8 cellular contexts compared by ENCODE assay signal in genomic region chr19:55585658-55586339, GRCh38. TPM values are rescaled to one million over a fixed set of nuclear protein-coding genes. Genes with fewer than 3 reads are reported as not detected.
DNase-seq lines count a peak whose midpoint lies in the region; ATAC-seq and TF ChIP-seq lines count a peak whose summit lies in the region.

No MANE protein-coding gene starts in this region.

- no peak for ATAC-seq in GM19035 (IDR thresholded peaks at IDR 0.05; ENCODE audit: unreplicated experiment)

- H3K36me3 Mint-ChIP-seq in activated naive CD4-positive, alpha-beta T cell treated with anti-CD3 and anti-CD28 coated beads, Interleukin-2, amount 50 U/mL, for 24 hours = no peaks in the 10 kb centered on the region
- H3K36me3 Mint-ChIP-seq in glutamatergic neuron (ENCODE audit: unreplicated experiment) = no peaks in the 10 kb centered on the region

- peak overlapping the region; percentile 43 for H3K27ac Mint-ChIP-seq in activated naive CD4-positive, alpha-beta T cell treated with anti-CD3 and anti-CD28 coated beads, Interleukin-2, amount 50 U/mL, for 24 hours
- H3K27ac Mint-ChIP-seq in glutamatergic neuron (ENCODE audit: unreplicated experiment) = peak overlapping the region; percentile 95

- peak overlapping the region; percentile 88 for H3K4me3 Mint-ChIP-seq in activated naive CD4-positive, alpha-beta T cell treated with anti-CD3 and anti-CD28 coated beads, Interleukin-2, amount 50 U/mL, for 24 hours
- peak overlapping the region; percentile 89 for H3K4me3 Mint-ChIP-seq in glutamatergic neuron (ENCODE audit: unreplicated experiment)

- peaks cover 42% of the 10 kb centered on the region for H3K4me1 Mint-ChIP-seq in activated naive CD4-positive, alpha-beta T cell treated with anti-CD3 and anti-CD28 coated beads, Interleukin-2, amount 50 U/mL, for 24 hours
- peaks cover 8% of the 10 kb centered on the region for H3K4me1 Mint-ChIP-seq in glutamatergic neuron (ENCODE audit: low read depth, unreplicated experiment)

- H3K9me3 Mint-ChIP-seq in activated naive CD4-positive, alpha-beta T cell treated with anti-CD3 and anti-CD28 coated beads, Interleukin-2, amount 50 U/mL, for 24 hours = no peaks in the 10 kb centered on the region
- H3K9me3 Mint-ChIP-seq in glutamatergic neuron (ENCODE audit: unreplicated experiment) = peaks cover 7% of the 10 kb centered on the region

- no peaks in the 10 kb centered on the region for H3K27me3 Mint-ChIP-seq in activated naive CD4-positive, alpha-beta T cell treated with anti-CD3 and anti-CD28 coated beads, Interleukin-2, amount 50 U/mL, for 24 hours
- peaks cover 5% of the 10 kb centered on the region for H3K27me3 Mint-ChIP-seq in glutamatergic neuron (ENCODE audit: unreplicated experiment)

- in situ Hi-C loops in GM13976 (cut with MboI; ENCODE audit: low sequenced_read_pairs, unreplicated experiment) = no loop called here

- TF ChIP-seq CTCF in GM13976 (IDR thresholded peaks at IDR 0.05; ENCODE audit: borderline replicate concordance, control extremely low read depth, extremely low read depth, insufficient read depth, missing control alignments) = no peak
- TF ChIP-seq CTCF in glutamatergic neuron (IDR thresholded peaks at IDR 0.05; ENCODE audit: partially characterized antibody, unreplicated experiment) = no peak

- peak; percentile 65 for DNase-seq in GM13976 (ENCODE audit: low spot score)
- DNase-seq in NCI-H510A treated with DMSO at 0.1 percent for 48 hours (lab: John Stamatoyannopoulos, UW) = peak; percentile 58
- peak; percentile 92 for DNase-seq in glutamatergic neuron
- peak; percentile 41 for DNase-seq in occipital lobe (lab: John Stamatoyannopoulos, UW)
- DNase-seq in RKO (ENCODE audit: low spot score) = no peak
- DNase-seq in cerebellar nuclear complex (lab: John Stamatoyannopoulos, UW) = no peak

RNA-seq across cellular contexts. Expression of gene ZNF579, which starts 5.2 kb away (rescaled TPM):
- total RNA-seq in glutamatergic neuron (ENCODE audit: unreplicated experiment) = 48.9 TPM
- 4.2 TPM for total RNA-seq in occipital lobe

RNA-seq across cellular contexts. Expression of gene FIZ1, which starts 13.5 kb away (rescaled TPM):
- total RNA-seq in glutamatergic neuron (ENCODE audit: unreplicated experiment) (26.0 TPM), occipital lobe (4.1 TPM)

RNA-seq across cellular contexts. Expression of gene ZNF524, which starts 14.3 kb away (rescaled TPM):
- total RNA-seq in glutamatergic neuron (ENCODE audit: unreplicated experiment) (6.7 TPM), occipital lobe (2.8 TPM)

RNA-seq across cellular contexts. Expression of gene ZNF865, which starts 19.6 kb away (rescaled TPM):
- total RNA-seq in glutamatergic neuron (ENCODE audit: unreplicated experiment) (14.6 TPM), occipital lobe (1.2 TPM)

RNA-seq across cellular contexts. Expression of gene ZNF784, which starts 38.6 kb away (rescaled TPM):
- 8.4 TPM for total RNA-seq in glutamatergic neuron (ENCODE audit: unreplicated experiment)
- total RNA-seq in occipital lobe = 5.1 TPM

Comparison
In these comparisons a context has a peak if more than half of its experiments do, and no peak if none do; other contexts are left out.
1. DNase-seq: peak in GM13976 (single experiment), NCI-H510A treated with DMSO at 0.1 percent for 48 hours (single experiment), glutamatergic neuron (single experiment) and occipital lobe (single experiment); none in RKO (single experiment) and cerebellar nuclear complex (0 of 2).